8 cellular contexts compared by ENCODE assay signal in the genomic region with DNA sequence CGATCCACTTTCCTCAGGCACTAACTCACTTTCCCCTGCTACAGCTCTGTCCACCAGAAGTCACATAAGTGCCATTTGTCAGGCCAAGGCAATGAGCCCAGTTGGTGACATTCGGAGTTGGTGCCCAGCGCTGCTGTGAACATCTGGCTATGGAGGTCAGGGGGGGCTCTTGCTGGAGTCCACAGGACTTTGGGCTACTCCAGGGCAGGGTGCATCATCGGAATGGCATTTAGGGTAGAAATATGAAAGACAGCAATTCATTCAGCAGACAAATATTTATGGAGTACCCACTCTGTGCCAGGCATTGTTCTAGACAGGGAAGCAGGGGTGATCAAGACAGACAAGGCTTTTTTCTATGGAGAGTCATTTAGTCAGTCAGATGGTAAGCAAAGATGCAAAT.
DNase-seq lines count a peak whose midpoint lies in the region; ATAC-seq and TF ChIP-seq lines count a peak whose summit lies in the region.

No MANE protein-coding gene starts in this region.

- H3K4me1 ChIP-seq in ACC112 (ENCODE audit: control insufficient read depth, insufficient read depth, low read length, unreplicated experiment), result peaks cover 36% of the 10 kb centered on the region

- DNase-seq in choroid plexus epithelial cell (ENCODE audit: low read depth), result peak; percentile 32
- peak; percentile 69 for DNase-seq in middle frontal gyrus (ENCODE audit: extremely low spot score, low spot score)
- DNase-seq in dedifferentiated amniotic fluid mesenchymal stem cell (ENCODE audit: extremely low spot score), result no peak
- no peak for DNase-seq in KBM-7

- H3K4me3 ChIP-seq in ACC112 (ENCODE audit: low read depth, low read length) (peak overlapping the region; percentile 88), choroid plexus epithelial cell (ENCODE audit: low read depth, low read length) (no peak overlapping the region)

- TF ChIP-seq EP300 in Ishikawa (IDR thresholded peaks at IDR 0.05; ENCODE audit: borderline replicate concordance), result no peak

- no peaks in the 10 kb centered on the region for H3K27me3 ChIP-seq in ACC112 (ENCODE audit: insufficient read depth, low read length)

- no peak for TF ChIP-seq RAD21 in Ishikawa (IDR thresholded peaks at IDR 0.05; ENCODE audit: low read depth)

- TF ChIP-seq CTCF in choroid plexus epithelial cell (conservative IDR thresholded peaks at IDR 0.05; ENCODE audit: low read depth, low read length), result no peak

- H3K36me3 ChIP-seq in ACC112 (ENCODE audit: insufficient read depth, low read length), result no peaks in the 10 kb centered on the region

- no peak overlapping the region; the same call in 1 of the 2 replicates for H3K27ac ChIP-seq in ACC112 (ENCODE audit: low read depth, low read length)

- no peak overlapping the region for H2AFZ ChIP-seq in ACC112 (ENCODE audit: low read length, unreplicated experiment)

- peaks cover 35% of the 10 kb centered on the region for H3K79me2 ChIP-seq in ACC112 (ENCODE audit: control insufficient read depth, insufficient read depth, low read length, unreplicated experiment)

- in situ Hi-C loops in KBM-7 (cut with MboI; ENCODE audit: low pct_unique_long_range_greater_than_20kb, low sequenced_read_pairs), result no loop called here

- ATAC-seq in HG03457 (IDR thresholded peaks at IDR 0.05; ENCODE audit: unreplicated experiment) (no peak), GM19328 (IDR thresholded peaks at IDR 0.05; ENCODE audit: unreplicated experiment) (no peak)

TF ChIP-seq in Ishikawa, 13 proteins besides CTCF, POLR2A, EP300 and RAD21:
- TF ChIP-seq TEAD4 (IDR thresholded peaks at IDR 0.05), result 0 out of 2 replicates have a peak, but pooled peaks have one; percentile 22
- no peak for TF ChIP-seq CREB1 (IDR thresholded peaks at IDR 0.05; ENCODE audit: low read depth)

Comparison
In these comparisons a context has a peak if more than half of its experiments do, and no peak if none do; other contexts are left out.
1. DNase-seq: peak in choroid plexus epithelial cell (single experiment) and middle frontal gyrus (single experiment); none in dedifferentiated amniotic fluid mesenchymal stem cell (single experiment) and KBM-7 (single experiment).